In the genomic region with DNA sequence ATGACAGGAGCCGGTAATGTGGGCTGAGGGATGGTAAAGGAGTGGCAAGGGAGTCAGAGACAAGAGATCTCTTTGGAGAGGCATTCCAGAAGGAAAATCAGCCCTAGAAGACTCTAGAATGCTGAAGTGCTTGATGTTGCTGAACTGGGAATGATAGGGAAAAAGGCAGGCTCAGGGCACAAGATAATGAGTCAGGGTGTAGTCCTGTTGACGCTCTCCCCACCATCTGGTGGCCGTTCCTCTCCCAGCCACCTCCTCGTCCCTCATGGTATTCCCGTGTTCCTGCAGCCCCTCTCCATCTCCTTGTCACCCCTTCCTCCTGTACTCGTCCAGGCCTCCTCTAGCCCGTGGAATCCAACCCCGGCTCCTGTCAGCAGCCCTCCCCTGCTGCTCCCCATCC, we compare ENCODE assay signal across 12 cellular contexts. TPM values are rescaled to one million over a fixed set of nuclear protein-coding genes. Genes with fewer than 3 reads are reported as not detected.
DNase-seq lines count a peak whose midpoint lies in the region; ATAC-seq and TF ChIP-seq lines count a peak whose summit lies in the region.
"Had no signal": no experiment of that assay in that cellular context is flagged by ENCODE, and none has a peak within 500 bp of the region (broad histone marks: within the 10 kb centered on the region; RNA-seq: fewer than 3 reads in every experiment).

No MANE protein-coding gene starts in this region.

- no peaks in the 10 kb centered on the region for H3K9me3 ChIP-seq in CD8-positive, alpha-beta memory T cell (ENCODE audit: low read length)
- no peaks in the 10 kb centered on the region for H3K9me3 ChIP-seq in T-helper 17 cell (ENCODE audit: control insufficient read depth, low read length, poor library complexity, severe bottlenecking)

- peaks cover 0 to 22% (median 12%) of the 10 kb centered on the region in 3 donors for H3K4me1 Mint-ChIP-seq in CD8-positive, alpha-beta memory T cell
- peaks cover 14% of the 10 kb centered on the region for H3K4me1 Mint-ChIP-seq in T-helper 17 cell
- H3K4me1 Mint-ChIP-seq in glutamatergic neuron (ENCODE audit: low read depth, unreplicated experiment), result peaks cover 2% of the 10 kb centered on the region

- TF ChIP-seq CTCF in 22Rv1 (IDR thresholded peaks at IDR 0.05), result no peak
- no peak for TF ChIP-seq CTCF in glutamatergic neuron (IDR thresholded peaks at IDR 0.05; ENCODE audit: partially characterized antibody, unreplicated experiment)

- peak overlapping the region in 2 of 8 donors; percentile 60 to 90 for H3K27ac Mint-ChIP-seq in CD8-positive, alpha-beta memory T cell
- H3K27ac Mint-ChIP-seq in T-helper 17 cell, result peak overlapping the region; percentile 83
- no peak overlapping the region for H3K27ac Mint-ChIP-seq in glutamatergic neuron (ENCODE audit: unreplicated experiment)

- POLR2A ChIA-PET in CD8-positive, alpha-beta memory T cell (lab: Charles Lee), result interaction anchor here (2.2 kb wide), 1 partner anchor 11 kb away, joined by 15 read pairs; a partner anchor contains a TSS

- H3K4me3 Mint-ChIP-seq in CD8-positive, alpha-beta memory T cell, result peak overlapping the region in 6 of 7 donors; percentile 40 to 86 (median 70)
- H3K4me3 Mint-ChIP-seq in T-helper 17 cell (peak overlapping the region; percentile 77), glutamatergic neuron (ENCODE audit: unreplicated experiment) (peak overlapping the region; percentile 64)

- H3K36me3 ChIP-seq in CD8-positive, alpha-beta memory T cell (ENCODE audit: insufficient read depth, low read length), result no peaks in the 10 kb centered on the region

- peak overlapping the region; percentile 71; the same call in 1 of the 2 replicates for H3K27ac ChIP-seq in 22Rv1
- no peak overlapping the region for H3K27ac ChIP-seq in CD8-positive, alpha-beta memory T cell (ENCODE audit: low read depth, low read length)
- H3K27ac ChIP-seq: epithelial cell of prostate had no signal

- no peaks in the 10 kb centered on the region for H3K9me3 Mint-ChIP-seq in CD8-positive, alpha-beta memory T cell
- H3K9me3 Mint-ChIP-seq in glutamatergic neuron (ENCODE audit: unreplicated experiment), result peaks cover 5% of the 10 kb centered on the region

- H3K27me3 ChIP-seq in CD8-positive, alpha-beta memory T cell (ENCODE audit: insufficient read depth, low read length, poor library complexity, severe bottlenecking), result no peaks in the 10 kb centered on the region

- peaks cover 6% of the 10 kb centered on the region for H3K4me1 ChIP-seq in CD8-positive, alpha-beta memory T cell (ENCODE audit: insufficient read depth, low read length)

- no peaks in the 10 kb centered on the region for H3K36me3 Mint-ChIP-seq in CD8-positive, alpha-beta memory T cell
- H3K36me3 Mint-ChIP-seq in T-helper 17 cell (ENCODE audit: low read depth) (no peaks in the 10 kb centered on the region), glutamatergic neuron (ENCODE audit: unreplicated experiment) (no peaks in the 10 kb centered on the region)

- no peak for DNase-seq in CD8-positive, alpha-beta memory T cell
- DNase-seq in T-helper 17 cell, result no peak
- DNase-seq in glutamatergic neuron, result no peak
- no peak for DNase-seq in HPDE6-E6E7 (ENCODE audit: extremely low spot score)
- DNase-seq in T1000 (lab: John Stamatoyannopoulos, UW), result no peak
- DNase-seq: aorta, NCI-H187 treated with DMSO at 0.1 percent for 48 hours had no signal

- no peak for ATAC-seq in T-helper 17 cell
- no peak for ATAC-seq in GM21515 (IDR thresholded peaks at IDR 0.05; ENCODE audit: unreplicated experiment)
- ATAC-seq in HG03571 (IDR thresholded peaks at IDR 0.05; ENCODE audit: unreplicated experiment), result no peak

- H3K4me3 ChIP-seq in CD8-positive, alpha-beta memory T cell (ENCODE audit: low read length), result no peak overlapping the region

- CTCF ChIA-PET in CD8-positive, alpha-beta memory T cell (lab: Charles Lee), result interaction anchor here (1.3 to 1.6 kb wide), 3 partner anchors 12 to 392 kb away, joined by 3 to 8 read pairs (median 5); a partner anchor contains a TSS

- no peaks in the 10 kb centered on the region for H3K27me3 Mint-ChIP-seq in CD8-positive, alpha-beta memory T cell
- H3K27me3 Mint-ChIP-seq in T-helper 17 cell (no peaks in the 10 kb centered on the region), glutamatergic neuron (ENCODE audit: unreplicated experiment) (peaks cover 12% of the 10 kb centered on the region)

RNA-seq across cellular contexts. Expression of a gene that starts 11.1 kb away (rescaled TPM):
- total RNA-seq in CD8-positive, alpha-beta memory T cell, result 1,000 to 10,000 TPM; 1,907 to 1,909 TPM
- polyA plus RNA-seq in CD8-positive, alpha-beta memory T cell, result 1,157 TPM
- total RNA-seq in T-helper 17 cell (100 to 1,000 TPM; 421 to 426 TPM), glutamatergic neuron (ENCODE audit: unreplicated experiment) (437 TPM)

RNA-seq across cellular contexts. Expression of a gene that starts 21.3 kb away (rescaled TPM):
- 100 to 1,000 TPM; 137 to 149 TPM for total RNA-seq in CD8-positive, alpha-beta memory T cell
- 201 TPM for polyA plus RNA-seq in CD8-positive, alpha-beta memory T cell
- total RNA-seq in T-helper 17 cell (10 to 100 TPM; 80.8 to 89.3 TPM), glutamatergic neuron (ENCODE audit: unreplicated experiment) (124 TPM)

RNA-seq across cellular contexts. Expression of a gene that starts 23.4 kb away (rescaled TPM):
- total RNA-seq in CD8-positive, alpha-beta memory T cell, result under 1 TPM; 0.55 to 0.84 TPM
- not detected for polyA plus RNA-seq in CD8-positive, alpha-beta memory T cell
- total RNA-seq in T-helper 17 cell, result not detected
- total RNA-seq in glutamatergic neuron (ENCODE audit: unreplicated experiment), result 253 TPM
- total RNA-seq: aorta had no signal
- polyA plus RNA-seq: aorta had no signal

RNA-seq across cellular contexts. Expression of a gene that starts 31.5 kb away (rescaled TPM):
- total RNA-seq in CD8-positive, alpha-beta memory T cell, result not detected
- polyA plus RNA-seq in CD8-positive, alpha-beta memory T cell, result not detected
- total RNA-seq in T-helper 17 cell (not detected), glutamatergic neuron (ENCODE audit: unreplicated experiment) (not detected)
- total RNA-seq: aorta, RPMI7951 had no signal
- polyA plus RNA-seq: aorta had no signal

RNA-seq across cellular contexts. Expression of a gene that starts 37.3 kb away (rescaled TPM):
- under 1 TPM; 0.71 to 0.83 TPM for total RNA-seq in CD8-positive, alpha-beta memory T cell
- polyA plus RNA-seq in CD8-positive, alpha-beta memory T cell, result not detected
- total RNA-seq in T-helper 17 cell, result under 1 TPM; 0.65 to 0.94 TPM
- total RNA-seq in glutamatergic neuron (ENCODE audit: unreplicated experiment), result 0.86 TPM

Comparison
In these comparisons a context has a peak if more than half of its experiments do, and no peak if none do; other contexts are left out.
1. RNA of a gene that starts 23.4 kb away (total RNA-seq): 253 TPM in glutamatergic neuron (single experiment); 0.55 to 0.84 TPM in CD8-positive, alpha-beta memory T cell and not detected in T-helper 17 cell; every median in the first group is over 100 times any median in the second.
2. Peak in every context shown above with its lines, with median percentiles within 50 percentile points of each other: H3K4me3 Mint-ChIP-seq.